In genomic region chr4:80141543-80141942, GRCh38 we compare ENCODE assay signal across 1 cellular context.
TF ChIP-seq lines count a peak whose summit lies in the region.

No MANE protein-coding gene starts in this region.

TF ChIP-seq in endothelial cell of umbilical vein, 7 proteins besides CTCF, POLR2A, EP300 and RAD21:
- TF ChIP-seq MYC (IDR thresholded peaks at IDR 0.05; ENCODE audit: low read depth, low read length) (no peak), GATA2 (IDR thresholded peaks at IDR 0.05; ENCODE audit: insufficient read depth, insufficient read length, low read depth, low read length) (no peak), POLR2AphosphoS5 (IDR thresholded peaks at IDR 0.05; ENCODE audit: insufficient read depth, low read depth, low read length) (no peak), FOS (IDR thresholded peaks at IDR 0.05; ENCODE audit: borderline replicate concordance, insufficient read depth, low read length) (no peak), EZH2 (IDR thresholded peaks at IDR 0.05; ENCODE audit: borderline replicate concordance, low read depth, low read length, severe bottlenecking) (no peak), JUN (IDR thresholded peaks at IDR 0.05; ENCODE audit: borderline replicate concordance, insufficient read depth, insufficient read length, low read depth) (no peak), MAX (IDR thresholded peaks at IDR 0.05; ENCODE audit: insufficient read depth, insufficient read length) (no peak)
